ENCODE assay signal across 8 cellular contexts in the genomic region with DNA sequence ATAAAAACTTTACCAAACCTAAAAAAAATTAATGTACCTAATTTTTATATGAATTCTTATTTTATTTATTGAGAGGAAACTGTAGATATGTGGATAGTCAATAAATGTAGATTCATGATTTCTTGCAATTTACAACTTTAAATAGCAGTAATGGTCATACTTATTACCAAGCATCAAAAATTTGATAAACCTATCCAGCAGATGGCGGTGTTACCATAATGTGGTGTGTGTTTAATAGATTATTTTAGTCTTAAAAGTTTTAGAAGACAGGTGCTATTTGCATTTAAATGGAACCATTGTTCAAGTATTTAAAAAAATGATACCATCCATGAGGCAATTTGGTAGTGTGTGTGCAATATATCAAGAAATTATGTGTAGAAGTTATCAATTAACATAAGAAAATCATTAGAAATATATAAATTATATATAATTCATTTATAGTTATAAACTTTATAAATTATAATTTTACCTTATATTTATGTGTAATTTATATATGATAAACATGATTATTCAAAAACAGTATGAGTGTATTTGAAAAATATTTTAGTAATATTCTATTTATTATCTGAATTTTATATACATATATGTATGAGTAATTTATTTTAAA.
A peak's percentile ranks its signal among the peaks of the same experiment; 100 is the strongest.
DNase-seq lines count a peak whose midpoint lies in the region; ATAC-seq, FAIRE-seq and TF ChIP-seq lines count a peak whose summit lies in the region.

No MANE protein-coding gene starts in this region.

- DNase-seq in GM20000 (ENCODE audit: low spot score) (peak; percentile 3), NCI-H526 (lab: John Stamatoyannopoulos, UW) (peak; percentile 6 to 54), dorsolateral prefrontal cortex (no peak), pons (ENCODE audit: low spot score) (peak; percentile 38), tibial artery (no peak)

- no peak for ATAC-seq in HG02852 (IDR thresholded peaks at IDR 0.05; ENCODE audit: unreplicated experiment)
- ATAC-seq in GM19324 (IDR thresholded peaks at IDR 0.05; ENCODE audit: low FRiP score, unreplicated experiment) = no peak

- peak; percentile 98 for FAIRE-seq in A204.1 (lab: Jason Lieb, UNC)

- intact Hi-C loops in dorsolateral prefrontal cortex (cut with DNase I) = loop anchor here in 1 of 2 donors (10.0 kb wide), 1 partner anchor 158 kb away; no protein-coding TSS in a partner anchor
- intact Hi-C loops in tibial artery (cut with DNase I; ENCODE audit: low total_unique reads) = no loop called here

- H3K36me3 ChIP-seq in tibial artery = no peaks in the 10 kb centered on the region

- TF ChIP-seq CTCF in GM20000 (IDR thresholded peaks at IDR 0.05; ENCODE audit: extremely low read depth, missing control alignments) = peak; percentile 4
- peak; percentile 17 to 66 (median 47) for TF ChIP-seq CTCF in dorsolateral prefrontal cortex (IDR thresholded peaks at IDR 0.05 in 54 of 56, conservative IDR thresholded peaks at IDR 0.05 in 2 of 56; ENCODE audit: low read depth in 1 of 56, partially characterized antibody in 56 of 56)
- TF ChIP-seq CTCF in tibial artery (IDR thresholded peaks at IDR 0.05) = no peak

- H3K27me3 ChIP-seq in dorsolateral prefrontal cortex (no peaks in the 10 kb centered on the region), tibial artery (no peaks in the 10 kb centered on the region)

- H3K4me3 ChIP-seq in dorsolateral prefrontal cortex (no peak overlapping the region), tibial artery (no peak overlapping the region)

- H3K4me1 ChIP-seq in tibial artery = no peaks in the 10 kb centered on the region

- H3K27ac ChIP-seq in dorsolateral prefrontal cortex (no peak overlapping the region), tibial artery (no peak overlapping the region)

- no peaks in the 10 kb centered on the region for H3K9me3 ChIP-seq in tibial artery

Comparison
In these comparisons a context has a peak if more than half of its experiments do, and no peak if none do; other contexts are left out.
1. DNase-seq: peak in GM20000 (single experiment), NCI-H526 (2 of 2) and pons (single experiment); none in dorsolateral prefrontal cortex (0 of 10) and tibial artery (0 of 2).
2. CTCF ChIP-seq: peak in GM20000 (single experiment) and dorsolateral prefrontal cortex (56 of 56); none in tibial artery (0 of 2).